In genomic region chr17:76558210-76559095, GRCh38 we compare ENCODE assay signal across 8 cellular contexts. TPM values are rescaled to one million over a fixed set of nuclear protein-coding genes. Genes with fewer than 3 reads are reported as not detected.
DNase-seq lines count a peak whose midpoint lies in the region; ATAC-seq, FAIRE-seq and TF ChIP-seq lines count a peak whose summit lies in the region.

No MANE protein-coding gene starts in this region.

- H3K9ac ChIP-seq in astrocyte (ENCODE audit: low read length) = peak overlapping the region; percentile 100

- H3K79me2 ChIP-seq in astrocyte (ENCODE audit: insufficient read depth, low read length) = peaks cover 45% of the 10 kb centered on the region

- ATAC-seq in stimulated activated naive CD8-positive, alpha-beta T cell treated with anti-CD3 and anti-CD28 coated beads, Interleukin-15, Interleukin-2, amounts not matched to agents 100 U/mL and 50 U/mL, for 24 hours = peak; percentile 20
- no peak for ATAC-seq in GM21576 (IDR thresholded peaks at IDR 0.05; ENCODE audit: unreplicated experiment)

- peaks cover 40% of the 10 kb centered on the region for H3K4me1 Mint-ChIP-seq in astrocyte (ENCODE audit: low read depth, unreplicated experiment)

- DNase-seq in NCI-H2171 treated with DMSO at 0.1 percent for 48 hours (lab: John Stamatoyannopoulos, UW) (peak; percentile 49), NCI-H2171 (lab: John Stamatoyannopoulos, UW) (no peak), MG63 (no peak), astrocyte (ENCODE audit: low read depth) (no peak), iris pigment epithelial cell (ENCODE audit: low read depth) (peak; percentile 20), NCI-H2227 treated with DMSO at 0.1 percent for 48 hours (lab: John Stamatoyannopoulos, UW) (no peak)
- DNase-seq in stimulated activated naive CD8-positive, alpha-beta T cell treated with anti-CD3 and anti-CD28 coated beads, Interleukin-15, Interleukin-2, amounts not matched to agents 100 U/mL and 50 U/mL, for 24 hours = no peak

- peak overlapping the region; percentile 95 for H3K27ac ChIP-seq in astrocyte (ENCODE audit: low read depth, low read length)

- peaks cover 2% of the 10 kb centered on the region for H3K9me3 Mint-ChIP-seq in astrocyte (ENCODE audit: unreplicated experiment)

- peaks cover 10% of the 10 kb centered on the region for H3K36me3 Mint-ChIP-seq in astrocyte (ENCODE audit: low read depth, unreplicated experiment)

- peaks cover 48% of the 10 kb centered on the region for H3K4me1 ChIP-seq in astrocyte (ENCODE audit: insufficient read depth, low read length)

- no peaks in the 10 kb centered on the region for H3K27me3 ChIP-seq in MG63
- no peaks in the 10 kb centered on the region for H3K27me3 ChIP-seq in astrocyte (ENCODE audit: insufficient read depth, low read length)

- peak; percentile 47 for TF ChIP-seq CTCF in astrocyte (IDR thresholded peaks at IDR 0.05; ENCODE audit: insufficient read depth, low read depth, low read length)

- H3K9me3 ChIP-seq in MG63 (no peaks in the 10 kb centered on the region), astrocyte (ENCODE audit: insufficient read depth, low read depth, low read length) (no peaks in the 10 kb centered on the region)

- H2AFZ ChIP-seq in astrocyte (ENCODE audit: low read depth, low read length) = peak overlapping the region; percentile 81

- H3K4me2 ChIP-seq in astrocyte (ENCODE audit: low read length) = peak overlapping the region; percentile 87

- H3K4me3 Mint-ChIP-seq in astrocyte (ENCODE audit: unreplicated experiment) = peak overlapping the region; percentile 99

- peaks cover 49% of the 10 kb centered on the region for H4K20me1 ChIP-seq in astrocyte (ENCODE audit: insufficient read depth, low read length)

- H3K36me3 ChIP-seq in MG63 = peaks cover 54% of the 10 kb centered on the region
- peaks cover 16% of the 10 kb centered on the region for H3K36me3 ChIP-seq in astrocyte (ENCODE audit: insufficient read depth, low read length)

- FAIRE-seq in astrocyte (lab: Jason Lieb, UNC) = no peak

- no peaks in the 10 kb centered on the region for H3K27me3 Mint-ChIP-seq in astrocyte (ENCODE audit: low read depth, unreplicated experiment)

- H3K4me3 ChIP-seq in MG63 (peak overlapping the region; percentile 90), astrocyte (ENCODE audit: insufficient read depth, low read depth, low read length) (peak overlapping the region; percentile 98)

- H3K27ac Mint-ChIP-seq in astrocyte (ENCODE audit: unreplicated experiment) = peak overlapping the region; percentile 93

RNA-seq across cellular contexts. Expression of gene PRCD, which starts 18.6 kb away (rescaled TPM):
- total RNA-seq in MG63 (2014; rRNA removed; shearing (Covaris generic); ENCODE audit: low replicate concordance) = 1.2 TPM in 1 of 2 replicates, not detected in the other
- 1.5 and 2.2 TPM in 2 replicates for total RNA-seq in astrocyte

RNA-seq across cellular contexts. Expression of gene CYGB, which starts 20.9 kb away (rescaled TPM):
- 7.6 and 14.0 TPM in 2 replicates for total RNA-seq in MG63 (2014; rRNA removed; shearing (Covaris generic); ENCODE audit: low replicate concordance)
- 20.5 and 29.2 TPM in 2 replicates for total RNA-seq in astrocyte

RNA-seq across cellular contexts. Expression of gene ST6GALNAC2, which starts 27.2 kb away (rescaled TPM):
- total RNA-seq in MG63 (2014; rRNA removed; shearing (Covaris generic); ENCODE audit: low replicate concordance) = 0.15 and 0.30 TPM in 2 replicates
- total RNA-seq in astrocyte = 0.79 TPM in 1 of 2 replicates, not detected in the other

RNA-seq across cellular contexts. Expression of gene RHBDF2, which starts 57.2 kb away (rescaled TPM):
- total RNA-seq in MG63 (2014; rRNA removed; shearing (Covaris generic); ENCODE audit: low replicate concordance) = 5.9 and 20.9 TPM in 2 replicates
- total RNA-seq in astrocyte = 27.0 and 30.7 TPM in 2 replicates

Comparison
In these comparisons a context has a peak if more than half of its experiments do, and no peak if none do; other contexts are left out.
1. DNase-seq: peak in NCI-H2171 treated with DMSO at 0.1 percent for 48 hours (single experiment) and iris pigment epithelial cell (single experiment); none in NCI-H2171 (single experiment), MG63 (single experiment), astrocyte (single experiment), stimulated activated naive CD8-positive, alpha-beta T cell treated with anti-CD3 and anti-CD28 coated beads, Interleukin-15, Interleukin-2, amounts not matched to agents 100 U/mL and 50 U/mL, for 24 hours (single experiment) and NCI-H2227 treated with DMSO at 0.1 percent for 48 hours (single experiment).